1 cellular context compared by ENCODE assay signal in genomic region chrX:154717824-154718223, GRCh38.
A peak's percentile ranks its signal among the peaks of the same experiment; 100 is the strongest.
TF ChIP-seq lines count a peak whose summit lies in the region.

No MANE protein-coding gene starts in this region.

TF ChIP-seq in K562, 482 proteins besides CTCF, POLR2A, EP300 and RAD21 (continued from another document and continues in another):
- TF ChIP-seq TSHZ1 (CRISPR knock-in tag; IDR thresholded peaks at IDR 0.05) (no peak), ZNF778 (CRISPR knock-in tag; IDR thresholded peaks at IDR 0.05) (no peak), ZNF518B (CRISPR knock-in tag; IDR thresholded peaks at IDR 0.05) (no peak), SRSF9 (IDR thresholded peaks at IDR 0.05; ENCODE audit: borderline replicate concordance, low read depth, low read length) (no peak), TOE1 (IDR thresholded peaks at IDR 0.05; ENCODE audit: borderline replicate concordance) (no peak), TOE1 (CRISPR knock-in tag; IDR thresholded peaks at IDR 0.05; ENCODE audit: borderline replicate concordance, low read depth) (no peak), ZNF444 (CRISPR knock-in tag; IDR thresholded peaks at IDR 0.05) (no peak), HEY1 (CRISPR knock-in tag; IDR thresholded peaks at IDR 0.05; ENCODE audit: borderline replicate concordance) (no peak), ZMIZ1 (IDR thresholded peaks at IDR 0.05; ENCODE audit: low read depth in 2 of 2, low read length in 2 of 2) (no peak), ETV6 (IDR thresholded peaks at IDR 0.05; ENCODE audit: borderline replicate concordance in 1 of 2, low read depth in 2 of 2, low read length in 1 of 2) (peak; percentile 92 to 98), ETV6 (CRISPR knock-in tag; IDR thresholded peaks at IDR 0.05; ENCODE audit: borderline replicate concordance) (no peak), ID3 (CRISPR knock-in tag; IDR thresholded peaks at IDR 0.05) (no peak), ID3 (tag; IDR thresholded peaks at IDR 0.05) (0 out of 2 replicates have a peak, but pooled peaks have one; percentile 32), TCF3 (CRISPR knock-in tag; IDR thresholded peaks at IDR 0.05) (no peak), ARNT (IDR thresholded peaks at IDR 0.05) (0 out of 4 replicates have a peak, but pooled peaks of 1 of the 2 experiments have one; percentile 33), HLTF (IDR thresholded peaks at IDR 0.05) (no peak), DEAF1 (CRISPR knock-in tag; IDR thresholded peaks at IDR 0.05) (0 out of 2 replicates have a peak, but pooled peaks have one; percentile 25), ZNF583 (CRISPR knock-in tag; IDR thresholded peaks at IDR 0.05) (no peak), SNRNP70 (optimal IDR thresholded peaks at IDR 0.05; ENCODE audit: low read depth, low read length) (no peak), CBX3 (IDR thresholded peaks at IDR 0.05; ENCODE audit: borderline replicate concordance in 1 of 2, low read length in 2 of 2) (peak in 1 of 2 experiments; percentile 55; a peak in 1 of 3 replicates), TFAP4 (CRISPR knock-in tag; IDR thresholded peaks at IDR 0.05; ENCODE audit: borderline replicate concordance) (peak; percentile 68; the same call in 1 of the 2 replicates), JUND (IDR thresholded peaks at IDR 0.05; ENCODE audit: borderline replicate concordance, low read depth, low read length) (peak; percentile 62), JUND (tag; IDR thresholded peaks at IDR 0.05; ENCODE audit: borderline replicate concordance, low read depth, low read length) (no peak; the same call in 2 of the 3 replicates), CBX1 (IDR thresholded peaks at IDR 0.05; ENCODE audit: low read depth) (no peak), CGGBP1 (CRISPR knock-in tag; IDR thresholded peaks at IDR 0.05) (no peak), POLR3G (IDR thresholded peaks at IDR 0.05; ENCODE audit: extremely low read depth, insufficient read length, insufficient replicate concordance) (no peak), POLR2AphosphoS2 (IDR thresholded peaks at IDR 0.05; ENCODE audit: low read length) (no peak), KHSRP (IDR thresholded peaks at IDR 0.05) (no peak), E2F1 (CRISPR knock-in tag; IDR thresholded peaks at IDR 0.05) (peak; percentile 40; the same call in 1 of the 2 replicates), PTTG1 (tag; IDR thresholded peaks at IDR 0.05; ENCODE audit: low read depth) (no peak), PTRF (tag; IDR thresholded peaks at IDR 0.05) (no peak), MCM2 (IDR thresholded peaks at IDR 0.05; ENCODE audit: low read depth) (no peak), MTF1 (CRISPR knock-in tag; IDR thresholded peaks at IDR 0.05; ENCODE audit: borderline replicate concordance) (no peak), TEAD2 (tag; IDR thresholded peaks at IDR 0.05) (no peak), NELFE (IDR thresholded peaks at IDR 0.05; ENCODE audit: insufficient read depth, insufficient read length) (no peak), MEIS2 (IDR thresholded peaks at IDR 0.05; ENCODE audit: partially characterized antibody) (peak; percentile 99), CLOCK (CRISPR knock-in tag; IDR thresholded peaks at IDR 0.05; ENCODE audit: borderline replicate concordance) (no peak), PRDM10 (IDR thresholded peaks at IDR 0.05; ENCODE audit: partially characterized antibody) (no peak)
